ENCODE assay signal across 1 cellular context in genomic region chr12:6452245-6452731, GRCh38.
TF ChIP-seq lines count a peak whose summit lies in the region.

No MANE protein-coding gene starts in this region.

TF ChIP-seq in H1, 55 proteins besides CTCF, POLR2A, EP300 and RAD21:
- TF ChIP-seq KDM4A (IDR thresholded peaks at IDR 0.05; ENCODE audit: low read depth, low read length, severe bottlenecking) (no peak), GABPA (IDR thresholded peaks at IDR 0.05; ENCODE audit: borderline replicate concordance, insufficient read depth, low read length) (no peak), HDAC6 (IDR thresholded peaks at IDR 0.05; ENCODE audit: low read depth, low read length) (no peak), BCL11A (IDR thresholded peaks at IDR 0.05; ENCODE audit: low read depth in 2 of 2, low read length in 2 of 2) (no peak), SP4 (IDR thresholded peaks at IDR 0.05; ENCODE audit: low read length) (0 out of 2 replicates have a peak, but pooled peaks have one; percentile 13), KDM5A (IDR thresholded peaks at IDR 0.05; ENCODE audit: low read length) (no peak), SAP30 (IDR thresholded peaks at IDR 0.05; ENCODE audit: insufficient read depth, insufficient replicate concordance, low read length) (no peak), TAF1 (IDR thresholded peaks at IDR 0.05; ENCODE audit: low read depth, low read length) (0 out of 2 replicates have a peak, but pooled peaks have one; percentile 32)
